ENCODE assay signal across 8 cellular contexts in genomic region chr9:137578518-137579258, GRCh38. TPM values are rescaled to one million over a fixed set of nuclear protein-coding genes. Genes with fewer than 3 reads are reported as not detected.
DNase-seq lines count a peak whose midpoint lies in the region; ATAC-seq and TF ChIP-seq lines count a peak whose summit lies in the region.

TSS of gene DPH7 (minus strand) at chr9:137578925. CDS start at chr9:137578777, 148 bp downstream.

- no peaks in the 10 kb centered on the region for H3K27me3 ChIP-seq in liver (ENCODE audit: control insufficient read depth in 4 of 4, insufficient read depth in 4 of 4, low read length in 3 of 4)

- peak; percentile 99 for TF ChIP-seq CTCF in C4-2B (conservative IDR thresholded peaks at IDR 0.05)
- TF ChIP-seq CTCF in liver (IDR thresholded peaks at IDR 0.05; ENCODE audit: low read depth, low read length, missing input control): peak; percentile 87

- peaks cover 4 to 33% (median 7%) of the 10 kb centered on the region in 4 donors for H3K36me3 ChIP-seq in liver (ENCODE audit: control insufficient read depth in 4 of 4, insufficient read depth in 3 of 4, low read depth in 1 of 4, low read length in 3 of 4)

- peak; percentile 53 for DNase-seq in NCI-H526 treated with DMSO at 0.1 percent for 48 hours (lab: John Stamatoyannopoulos, UW)
- peak; percentile 93 to 95 for DNase-seq in activated CD4-positive, alpha-beta T cell treated with anti-CD3 and anti-CD28 coated beads, Interleukin-2, amount 50 U/mL, for 24 hours (ENCODE audit: low read depth in 1 of 2, low spot score in 1 of 2)
- DNase-seq in dermis blood vessel endothelial cell: peak; percentile 95
- DNase-seq in stimulated activated CD4-positive, alpha-beta T cell treated with anti-CD3 and anti-CD28 coated beads, Interleukin-4, amount 100 ng/mL, for 24 hours: peak; percentile 97

- peak; percentile 68 to 75 for TF ChIP-seq RAD21 in liver (IDR thresholded peaks at IDR 0.05)

- peaks cover 6 to 35% (median 18%) of the 10 kb centered on the region in 4 donors for H3K4me1 ChIP-seq in liver (ENCODE audit: control insufficient read depth in 4 of 4, insufficient read depth in 4 of 4, low read length in 3 of 4)

- ATAC-seq in GM19324 (IDR thresholded peaks at IDR 0.05; ENCODE audit: low FRiP score, unreplicated experiment) (peak; percentile 83), HG03469 (IDR thresholded peaks at IDR 0.05; ENCODE audit: unreplicated experiment) (peak; percentile 70)

- H3K9me3 ChIP-seq in liver (ENCODE audit: control insufficient read depth in 4 of 4, low read length in 3 of 4): no peaks in the 10 kb centered on the region

- WGBS in liver: 2% methylated on average over 82 of the region's 82 CpGs

- peak within 1 kb of the TSS; percentile 91 to 97 (median 92) for H3K4me3 ChIP-seq in liver (ENCODE audit: low read depth in 1 of 3, low read length in 3 of 3)

- peak within 1 kb of the TSS; percentile 87 for H3K27ac ChIP-seq in C4-2B
- peak within 1 kb of the TSS; percentile 73 to 80 for H3K27ac ChIP-seq in liver (ENCODE audit: low read depth in 1 of 2, low read length in 2 of 2)

- H3K9ac ChIP-seq in liver (ENCODE audit: low read depth in 1 of 2, low read length in 2 of 2): peak within 1 kb of the TSS; percentile 58 to 74

TF ChIP-seq in liver, 16 proteins besides CTCF, POLR2A, EP300 and RAD21:
- peak; percentile 42 for TF ChIP-seq TAF1 (conservative IDR thresholded peaks at IDR 0.05)
- no peak for TF ChIP-seq ATF3 (IDR thresholded peaks at IDR 0.05)
- TF ChIP-seq, protein P1, sequence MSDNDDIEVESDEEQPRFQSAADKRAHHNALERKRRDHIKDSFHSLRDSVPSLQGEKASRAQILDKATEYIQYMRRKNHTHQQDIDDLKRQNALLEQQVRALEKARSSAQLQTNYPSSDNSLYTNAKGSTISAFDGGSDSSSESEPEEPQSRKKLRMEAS (IDR thresholded peaks at IDR 0.05): no peak
- peak; percentile 77 to 92 for TF ChIP-seq GABPA (IDR thresholded peaks at IDR 0.05 in 1 of 2, conservative IDR thresholded peaks at IDR 0.05 in 1 of 2)
- TF ChIP-seq SP1 (IDR thresholded peaks at IDR 0.05): no peak
- TF ChIP-seq JUND (IDR thresholded peaks at IDR 0.05): no peak
TF ChIP-seq in liver: peak in this region for 2.

RNA-seq across cellular contexts. Expression of gene DPH7, which starts in this region (rescaled TPM):
- total RNA-seq in dermis blood vessel endothelial cell (30.8 and 31.1 TPM in 2 replicates), liver (10 to 100 TPM in 1 of 2 donors, 1 to 10 TPM in 1; 9.4 to 18.9 TPM)
- polyA plus RNA-seq in liver: 10 to 100 TPM in 1 of 2 donors, 1 to 10 TPM in 1; 7.9 to 15.1 TPM

Comparison
In these comparisons a context has a peak if more than half of its experiments do, and no peak if none do; other contexts are left out.
1. Peak in every context shown above with its lines: DNase-seq, ATAC-seq, H3K4me3 ChIP-seq and H3K27ac ChIP-seq.